Comparison of ENCODE assay signal across 8 cellular contexts in the genomic region with DNA sequence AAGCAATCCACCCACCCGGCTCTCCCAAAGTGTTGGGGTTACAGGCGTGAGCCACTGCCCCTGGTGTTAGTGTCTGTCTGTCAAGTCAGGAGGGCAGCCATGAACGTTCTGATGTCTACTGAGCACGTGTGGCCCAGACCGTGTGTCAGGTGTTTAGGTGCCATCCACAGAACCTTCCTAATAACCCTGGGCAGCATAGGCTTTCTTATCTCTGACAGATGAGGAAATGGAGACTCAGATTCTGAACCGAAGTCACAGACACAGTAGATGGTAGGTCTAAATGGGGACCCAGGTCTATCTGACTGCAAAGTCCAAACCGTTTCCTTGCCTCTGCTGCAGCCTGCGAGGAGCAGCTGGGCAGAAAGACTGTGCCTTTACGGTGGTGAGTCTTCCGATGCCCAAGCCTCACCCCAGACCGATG. TPM values are rescaled to one million over a fixed set of nuclear protein-coding genes. Genes with fewer than 3 reads are reported as not detected.
A peak's percentile ranks its signal among the peaks of the same experiment; 100 is the strongest.
DNase-seq lines count a peak whose midpoint lies in the region; ATAC-seq and TF ChIP-seq lines count a peak whose summit lies in the region.

No MANE protein-coding gene starts in this region.

- no peak for TF ChIP-seq EP300 in upper lobe of left lung (IDR thresholded peaks at IDR 0.05)

- ATAC-seq in heart right ventricle (no peak), upper lobe of left lung (ENCODE audit: low FRiP score in 2 of 2) (no peak), HG03432 (IDR thresholded peaks at IDR 0.05; ENCODE audit: unreplicated experiment) (no peak), GM18870 (IDR thresholded peaks at IDR 0.05; ENCODE audit: unreplicated experiment) (no peak)

- no peak for TF ChIP-seq RAD21 in liver (IDR thresholded peaks at IDR 0.05)

- peaks cover 3 to 92% (median 40%) of the 10 kb centered on the region in 9 donors for H3K4me1 ChIP-seq in heart right ventricle
- peaks cover 0 to 35% (median 17%) of the 10 kb centered on the region in 4 donors for H3K4me1 ChIP-seq in liver (ENCODE audit: control insufficient read depth in 4 of 4, insufficient read depth in 4 of 4, low read length in 3 of 4)
- H3K4me1 ChIP-seq in upper lobe of left lung = peaks cover 35 to 51% (median 45%) of the 10 kb centered on the region in 4 donors

- H3K4me3 ChIP-seq in heart right ventricle (peak overlapping the region; percentile 53 to 78 (median 69)), liver (ENCODE audit: low read depth in 1 of 3, low read length in 3 of 3) (peak overlapping the region in 2 of 3 donors; percentile 25 to 83), upper lobe of left lung (peak overlapping the region in 3 of 4 donors; percentile 60 to 81 (median 72))

- peak overlapping the region; percentile 70 to 72 for H3K9ac ChIP-seq in liver (ENCODE audit: low read depth in 1 of 2, low read length in 2 of 2)

- peak overlapping the region; percentile 71 for H3K4me3 Mint-ChIP-seq in activated T-helper 1 cell treated with anti-CD3 and anti-CD28 coated beads, Interleukin-12 subunit alpha, Interleukin-12 subunit beta, Interleukin-2, Interleukin-4 antibody, amounts not matched to agents 30 ng/mL and 10 ng/mL and 1 ng/mL, durations not matched to agents 14 hours and 24 hours and 36 hours

- H3K9me3 ChIP-seq in heart right ventricle (no peaks in the 10 kb centered on the region), liver (ENCODE audit: control insufficient read depth in 4 of 4, low read length in 3 of 4) (no peaks in the 10 kb centered on the region), upper lobe of left lung (no peaks in the 10 kb centered on the region)

- H3K36me3 ChIP-seq in heart right ventricle = no peaks in the 10 kb centered on the region
- no peaks in the 10 kb centered on the region for H3K36me3 ChIP-seq in liver (ENCODE audit: control insufficient read depth in 4 of 4, insufficient read depth in 3 of 4, low read depth in 1 of 4, low read length in 3 of 4)
- no peaks in the 10 kb centered on the region for H3K36me3 ChIP-seq in upper lobe of left lung

- intact Hi-C loops in heart right ventricle (cut with DNase I) = loop anchor here in 4 of 10 donors (2.0 to 10.0 kb wide), 5 partner anchors 38 to 140 kb away; a partner anchor contains a TSS
- intact Hi-C loops in cardiac septum (cut with DNase I) = loop anchor here (5.0 kb wide), 1 partner anchor 58 kb away; no protein-coding TSS in a partner anchor
- intact Hi-C loops in activated T-helper 1 cell treated with anti-CD3 and anti-CD28 coated beads, Interleukin-12 subunit alpha, Interleukin-12 subunit beta, Interleukin-2, Interleukin-4 antibody, amounts not matched to agents 30 ng/mL and 10 ng/mL and 1 ng/mL, durations not matched to agents 14 hours and 24 hours and 36 hours (cut with micrococcal nuclease) = no loop called here

- 53 to 55% methylated on average over 11 of the region's 11 CpGs for WGBS in heart right ventricle, 2 donors
- 28% methylated on average over 11 of the region's 11 CpGs for WGBS in liver
- 48 to 67% methylated on average over 10 to 11 of the region's 11 CpGs for WGBS in upper lobe of left lung, 2 donors

- no peak for TF ChIP-seq POLR2A in upper lobe of left lung (IDR thresholded peaks at IDR 0.05)

- no peak for DNase-seq in heart right ventricle
- no peak for DNase-seq in cardiac septum (ENCODE audit: low spot score)
- no peak for DNase-seq in activated T-helper 1 cell treated with anti-CD3 and anti-CD28 coated beads, Interleukin-12 subunit alpha, Interleukin-12 subunit beta, Interleukin-2, Interleukin-4 antibody, amounts not matched to agents 30 ng/mL and 10 ng/mL and 1 ng/mL, durations not matched to agents 14 hours and 24 hours and 36 hours (ENCODE audit: low spot score)
- no peak for DNase-seq in upper lobe of left lung
- no peak for DNase-seq in DMS153 (lab: John Stamatoyannopoulos, UW)

- no peaks in the 10 kb centered on the region for H3K36me3 Mint-ChIP-seq in activated T-helper 1 cell treated with anti-CD3 and anti-CD28 coated beads, Interleukin-12 subunit alpha, Interleukin-12 subunit beta, Interleukin-2, Interleukin-4 antibody, amounts not matched to agents 30 ng/mL and 10 ng/mL and 1 ng/mL, durations not matched to agents 14 hours and 24 hours and 36 hours (ENCODE audit: low read depth)

- H3K9me3 Mint-ChIP-seq in activated T-helper 1 cell treated with anti-CD3 and anti-CD28 coated beads, Interleukin-12 subunit alpha, Interleukin-12 subunit beta, Interleukin-2, Interleukin-4 antibody, amounts not matched to agents 30 ng/mL and 10 ng/mL and 1 ng/mL, durations not matched to agents 14 hours and 24 hours and 36 hours = no peaks in the 10 kb centered on the region

- H3K27me3 ChIP-seq in heart right ventricle (no peaks in the 10 kb centered on the region), liver (ENCODE audit: control insufficient read depth in 4 of 4, insufficient read depth in 4 of 4, low read length in 3 of 4) (no peaks in the 10 kb centered on the region), upper lobe of left lung (no peaks in the 10 kb centered on the region)

- TF ChIP-seq CTCF in heart right ventricle (IDR thresholded peaks at IDR 0.05) = no peak
- no peak for TF ChIP-seq CTCF in liver (IDR thresholded peaks at IDR 0.05; ENCODE audit: low read depth, low read length, missing input control)
- no peak for TF ChIP-seq CTCF in upper lobe of left lung (IDR thresholded peaks at IDR 0.05)

- peaks cover 67% of the 10 kb centered on the region for H3K4me1 Mint-ChIP-seq in activated T-helper 1 cell treated with anti-CD3 and anti-CD28 coated beads, Interleukin-12 subunit alpha, Interleukin-12 subunit beta, Interleukin-2, Interleukin-4 antibody, amounts not matched to agents 30 ng/mL and 10 ng/mL and 1 ng/mL, durations not matched to agents 14 hours and 24 hours and 36 hours (ENCODE audit: low read depth)

- H3K27ac ChIP-seq in heart right ventricle = peak overlapping the region in 9 of 10 donors; percentile 87 to 96 (median 95)
- peak overlapping the region; percentile 99 to 100 for H3K27ac ChIP-seq in liver (ENCODE audit: low read depth in 1 of 2, low read length in 2 of 2)
- H3K27ac ChIP-seq in upper lobe of left lung = peak overlapping the region; percentile 95 to 99 (median 96)

- H3K27ac Mint-ChIP-seq in activated T-helper 1 cell treated with anti-CD3 and anti-CD28 coated beads, Interleukin-12 subunit alpha, Interleukin-12 subunit beta, Interleukin-2, Interleukin-4 antibody, amounts not matched to agents 30 ng/mL and 10 ng/mL and 1 ng/mL, durations not matched to agents 14 hours and 24 hours and 36 hours = no peak overlapping the region

- H3K27me3 Mint-ChIP-seq in activated T-helper 1 cell treated with anti-CD3 and anti-CD28 coated beads, Interleukin-12 subunit alpha, Interleukin-12 subunit beta, Interleukin-2, Interleukin-4 antibody, amounts not matched to agents 30 ng/mL and 10 ng/mL and 1 ng/mL, durations not matched to agents 14 hours and 24 hours and 36 hours (ENCODE audit: insufficient read depth) = peaks cover 2% of the 10 kb centered on the region

TF ChIP-seq in liver, 16 proteins besides CTCF, POLR2A, EP300 and RAD21:
- TF ChIP-seq TAF1 (conservative IDR thresholded peaks at IDR 0.05) = no peak
- no peak for TF ChIP-seq JUND (IDR thresholded peaks at IDR 0.05)
- TF ChIP-seq, protein P1, sequence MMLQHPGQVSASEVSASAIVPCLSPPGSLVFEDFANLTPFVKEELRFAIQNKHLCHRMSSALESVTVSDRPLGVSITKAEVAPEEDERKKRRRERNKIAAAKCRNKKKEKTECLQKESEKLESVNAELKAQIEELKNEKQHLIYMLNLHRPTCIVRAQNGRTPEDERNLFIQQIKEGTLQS (IDR thresholded peaks at IDR 0.05) = no peak
- TF ChIP-seq, protein P2, sequence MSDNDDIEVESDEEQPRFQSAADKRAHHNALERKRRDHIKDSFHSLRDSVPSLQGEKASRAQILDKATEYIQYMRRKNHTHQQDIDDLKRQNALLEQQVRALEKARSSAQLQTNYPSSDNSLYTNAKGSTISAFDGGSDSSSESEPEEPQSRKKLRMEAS (IDR thresholded peaks at IDR 0.05) = no peak
- no peak for TF ChIP-seq HNF4A (conservative IDR thresholded peaks at IDR 0.05)
- no peak for TF ChIP-seq RXRA (IDR thresholded peaks at IDR 0.05)
- no peak for TF ChIP-seq HNF4G (IDR thresholded peaks at IDR 0.05)
- TF ChIP-seq NR2F2 (IDR thresholded peaks at IDR 0.05) = no peak
- TF ChIP-seq EGR1 (IDR thresholded peaks at IDR 0.05; ENCODE audit: low read depth in 2 of 2) = no peak

RNA-seq across cellular contexts. Expression of a gene that starts 0.6 kb away (rescaled TPM):
- total RNA-seq in heart right ventricle (10 to 100 TPM in 5 of 10 donors, 1 to 10 TPM in 5; 6.1 to 16.2 (median 10.0) TPM), cardiac septum (5.2 TPM), liver (10 to 100 TPM; 47.0 to 67.6 TPM), upper lobe of left lung (100 to 1,000 TPM in 3 of 6 donors, 10 to 100 TPM in 3; 59.6 to 126 (median 97.5) TPM)
- polyA plus RNA-seq in heart right ventricle (1 to 10 TPM; 2.9 to 6.2 TPM), liver (10 to 100 TPM; 18.8 to 23.6 TPM)
- total RNA-seq in activated T-helper 1 cell treated with anti-CD3 and anti-CD28 coated beads, Interleukin-12 subunit alpha, Interleukin-12 subunit beta, Interleukin-2, Interleukin-4 antibody, amounts not matched to agents 30 ng/mL and 10 ng/mL and 1 ng/mL, durations not matched to agents 14 hours and 24 hours and 36 hours = 4.9 and 5.0 TPM in 2 replicates
